Comparison of ENCODE assay signal across 12 cellular contexts in genomic region chr22:26737262-26737661, GRCh38.
DNase-seq lines count a peak whose midpoint lies in the region; ATAC-seq and TF ChIP-seq lines count a peak whose summit lies in the region.
"Had no signal": no experiment of that assay in that cellular context is flagged by ENCODE, and none has a peak within 500 bp of the region (broad histone marks: within the 10 kb centered on the region; RNA-seq: fewer than 3 reads in every experiment).

No MANE protein-coding gene starts in this region.

- H3K4me1 ChIP-seq in neural progenitor cell, result peaks cover 11% of the 10 kb centered on the region

- TF ChIP-seq CTCF in neural progenitor cell (IDR thresholded peaks at IDR 0.05), result no peak

- no peaks in the 10 kb centered on the region for H3K27me3 Mint-ChIP-seq in activated T-helper 17 cell treated with anti-CD3 and anti-CD28 coated beads, Interleukin-2, amount 50 U/mL, for 72 hours
- H3K27me3 Mint-ChIP-seq in neural progenitor cell (ENCODE audit: insufficient read depth, low read depth), result peaks cover 5% of the 10 kb centered on the region
- H3K27me3 Mint-ChIP-seq: CD4-positive, CD25-positive, alpha-beta regulatory T cell had no signal

- peaks cover 70% of the 10 kb centered on the region for H3K36me3 Mint-ChIP-seq in activated T-helper 17 cell treated with anti-CD3 and anti-CD28 coated beads, Interleukin-2, amount 50 U/mL, for 72 hours (ENCODE audit: low read depth)
- H3K36me3 Mint-ChIP-seq in neural progenitor cell, result peaks cover 12% of the 10 kb centered on the region

- no peaks in the 10 kb centered on the region for H3K79me2 ChIP-seq in neural progenitor cell (ENCODE audit: low read depth)

- DNase-seq in GM03348 (ENCODE audit: low spot score) (peak; percentile 59), neural progenitor cell (ENCODE audit: low spot score) (no peak), NCI-H146 treated with DMSO at 0.1 percent for 48 hours (lab: John Stamatoyannopoulos, UW; ENCODE audit: unreplicated experiment) (no peak), NCI-H1417 (lab: John Stamatoyannopoulos, UW) (no peak), DMS 273 treated with DMSO at 0.1 percent for 48 hours (lab: John Stamatoyannopoulos, UW) (no peak)
- DNase-seq: H7 had no signal

- H4K20me1 ChIP-seq in neural progenitor cell (ENCODE audit: low read depth), result no peaks in the 10 kb centered on the region

- no peak overlapping the region for H3K9ac ChIP-seq in neural progenitor cell
- H3K9ac ChIP-seq: BLaER1 treated with 17β-estradiol and CSF1 and Interleukin-3, amounts not matched to agents 10 nM and 100 nM; KMS-11 had no signal

- H3K9me3 ChIP-seq in neural progenitor cell (ENCODE audit: low read depth), result no peaks in the 10 kb centered on the region
- H3K9me3 ChIP-seq: A549 had no signal

- H3K4me1 Mint-ChIP-seq in activated T-helper 17 cell treated with anti-CD3 and anti-CD28 coated beads, Interleukin-2, amount 50 U/mL, for 72 hours, result peaks cover 11% of the 10 kb centered on the region
- H3K4me1 Mint-ChIP-seq in neural progenitor cell, result peaks cover 20% of the 10 kb centered on the region

- peaks cover 4% of the 10 kb centered on the region for H3F3A ChIP-seq in neural progenitor cell (ENCODE audit: low read depth)

- no peaks in the 10 kb centered on the region for H3K27me3 ChIP-seq in neural progenitor cell
- H3K27me3 ChIP-seq: BLaER1 treated with 17β-estradiol and CSF1 and Interleukin-3, amounts not matched to agents 10 nM and 100 nM had no signal

- H2AFZ ChIP-seq in neural progenitor cell (replicated peaks), result no peak overlapping the region
- H2AFZ ChIP-seq: GM23338 had no signal

- H3K36me3 ChIP-seq in neural progenitor cell, result no peaks in the 10 kb centered on the region

- no peak overlapping the region for H3K4me3 ChIP-seq in neural progenitor cell
- H3K4me3 ChIP-seq: A549; BLaER1 treated with 17β-estradiol and CSF1 and Interleukin-3, amounts not matched to agents 10 nM and 100 nM; GM23338 had no signal

- ATAC-seq in activated T-helper 17 cell treated with anti-CD3 and anti-CD28 coated beads, Interleukin-2, amount 50 U/mL, for 72 hours (replicated peaks), result no peak
- ATAC-seq: A549, GM23338 had no signal

- no peak overlapping the region for H3K4me3 Mint-ChIP-seq in activated T-helper 17 cell treated with anti-CD3 and anti-CD28 coated beads, Interleukin-2, amount 50 U/mL, for 72 hours
- no peak overlapping the region for H3K4me3 Mint-ChIP-seq in neural progenitor cell
- H3K4me3 Mint-ChIP-seq: CD4-positive, CD25-positive, alpha-beta regulatory T cell; GM23338 had no signal

- no peak overlapping the region for H3K27ac ChIP-seq in neural progenitor cell
- H3K27ac ChIP-seq: BLaER1 treated with 17β-estradiol and CSF1 and Interleukin-3, amounts not matched to agents 10 nM and 100 nM; KMS-11 had no signal

- H3K9me3 Mint-ChIP-seq in activated T-helper 17 cell treated with anti-CD3 and anti-CD28 coated beads, Interleukin-2, amount 50 U/mL, for 72 hours, result no peaks in the 10 kb centered on the region
- peaks cover 12% of the 10 kb centered on the region for H3K9me3 Mint-ChIP-seq in neural progenitor cell
- H3K9me3 Mint-ChIP-seq: GM23338 had no signal

- H3K27ac Mint-ChIP-seq in activated T-helper 17 cell treated with anti-CD3 and anti-CD28 coated beads, Interleukin-2, amount 50 U/mL, for 72 hours, result peak overlapping the region; percentile 18
- H3K27ac Mint-ChIP-seq in neural progenitor cell, result peak overlapping the region; percentile 36
- H3K27ac Mint-ChIP-seq: GM23338 had no signal

- no peak overlapping the region for H3K4me2 ChIP-seq in neural progenitor cell
- H3K4me2 ChIP-seq: A549, GM23338, KMS-11 had no signal
